In genomic region chr3:64129106-64129505, GRCh38 we compare ENCODE assay signal across 21 cellular contexts.
DNase-seq lines count a peak whose midpoint lies in the region; ATAC-seq, FAIRE-seq and TF ChIP-seq lines count a peak whose summit lies in the region.
"Had no signal": no experiment of that assay in that cellular context is flagged by ENCODE, and none has a peak within 500 bp of the region (broad histone marks: within the 10 kb centered on the region; RNA-seq: fewer than 3 reads in every experiment).

No MANE protein-coding gene starts in this region.

- H3K27me3 ChIP-seq in GM12878 (replicated peaks in 1 of 2; ENCODE audit: control insufficient read depth in 2 of 2, insufficient read depth in 2 of 2, low read length in 1 of 2): no peaks in the 10 kb centered on the region
- no peaks in the 10 kb centered on the region for H3K27me3 ChIP-seq in testis
- H3K27me3 ChIP-seq: BLaER1 had no signal

- no peak overlapping the region for H3K9ac ChIP-seq in GM12878 (ENCODE audit: control insufficient read depth, insufficient read depth, low read length)
- H3K9ac ChIP-seq: BLaER1 had no signal

- H3K27ac Mint-ChIP-seq in nephron: peak overlapping the region; percentile 11 to 55 (median 53)
- H3K27ac Mint-ChIP-seq: GM23338 had no signal

- H3K36me3 ChIP-seq in HEK293 (ENCODE audit: control insufficient read depth in 2 of 2, insufficient read depth in 1 of 2, low read length in 2 of 2) (no peaks in the 10 kb centered on the region), GM12878 (ENCODE audit: control insufficient read depth in 2 of 2, insufficient read depth in 2 of 2, low read length in 1 of 2) (no peaks in the 10 kb centered on the region), testis (ENCODE audit: low read depth, missing control alignments) (no peaks in the 10 kb centered on the region)
- H3K36me3 ChIP-seq: BLaER1 had no signal

- peak; percentile 27 for FAIRE-seq in GM12878 (lab: Jason Lieb, UNC)
- FAIRE-seq: GM12891, GM19239, H54, K562 had no signal

- H3K9me3 Mint-ChIP-seq in nephron: peaks cover 11% of the 10 kb centered on the region
- H3K9me3 Mint-ChIP-seq: GM23338 had no signal

- TF ChIP-seq CTCF in HEK293 (tag by site-specific recombination; IDR thresholded peaks at IDR 0.05): no peak
- TF ChIP-seq CTCF in GM12878 (IDR thresholded peaks at IDR 0.05 in 2 of 3, conservative IDR thresholded peaks at IDR 0.05 in 1 of 3; ENCODE audit: control insufficient read depth in 2 of 3, extremely low read depth in 1 of 3, insufficient read depth in 1 of 3, low read depth in 3 of 3, low read length in 3 of 3): no peak
- no peak for TF ChIP-seq CTCF in nephron (IDR thresholded peaks at IDR 0.05; ENCODE audit: unreplicated experiment in 3 of 3)
- TF ChIP-seq CTCF in foreskin fibroblast (IDR thresholded peaks at IDR 0.05; ENCODE audit: low read depth, low read length): no peak
- no peak for TF ChIP-seq CTCF in testis (IDR thresholded peaks at IDR 0.05)

- no peak for TF ChIP-seq EP300 in GM12878 (IDR thresholded peaks at IDR 0.05; ENCODE audit: borderline replicate concordance in 1 of 2, control insufficient read depth in 1 of 2, low read depth in 2 of 2, low read length in 2 of 2)

- in situ Hi-C loops in GM12878 (cut with MboI) (no loop called here), G401 (cut with HindIII; ENCODE audit: low sequenced_read_pairs) (no loop called here)

- H3K9me3 ChIP-seq in HEK293 (ENCODE audit: control insufficient read depth, insufficient read depth, low read depth, low read length): no peaks in the 10 kb centered on the region
- H3K9me3 ChIP-seq in GM12878 (replicated peaks; ENCODE audit: control insufficient read depth, insufficient read depth, low read length): no peaks in the 10 kb centered on the region
- H3K9me3 ChIP-seq in testis: no peaks in the 10 kb centered on the region

- no peak overlapping the region for H2AFZ ChIP-seq in GM12878 (ENCODE audit: control insufficient read depth, low read depth, low read length)
- H2AFZ ChIP-seq: GM23338 had no signal

- no peaks in the 10 kb centered on the region for H4K20me1 ChIP-seq in GM12878 (ENCODE audit: control insufficient read depth, insufficient read depth)
- H4K20me1 ChIP-seq: BLaER1 had no signal

- CTCF ChIA-PET in HEK293 (lab: Yijun Ruan, JAX): no interaction called here
- CTCF ChIA-PET in GM12878 (lab: Yijun Ruan, JAX): no interaction called here

- H3K4me3 ChIP-seq in HEK293 (ENCODE audit: low read depth, low read length) (no peak overlapping the region), GM12878 (no peak overlapping the region), foreskin fibroblast (ENCODE audit: low read depth in 1 of 2, low read length in 2 of 2) (no peak overlapping the region), testis (no peak overlapping the region)
- H3K4me3 ChIP-seq: BLaER1, GM23338, K562 had no signal

- no peak for ATAC-seq in GM12878
- ATAC-seq in GM19463 (IDR thresholded peaks at IDR 0.05; ENCODE audit: unreplicated experiment): no peak
- ATAC-seq: GM23338, K562 had no signal

- H3K4me1 Mint-ChIP-seq in nephron: peaks cover 50% of the 10 kb centered on the region
- H3K4me1 Mint-ChIP-seq: CD14-positive monocyte; CD4-positive, alpha-beta memory T cell had no signal

- RAD21 ChIA-PET in GM12878 (lab: Charles Lee; ENCODE audit: unreplicated experiment): no interaction called here

- SMC1A ChIA-PET in GM12878 (lab: Charles Lee; ENCODE audit: uncharacterized antibody, unreplicated experiment): interaction anchor here (1.1 to 1.6 kb wide), 5 partner anchors 10 to 95 kb away, joined by 3 to 5 read pairs (median 3); no protein-coding TSS in a partner anchor

- POLR2A ChIA-PET in HEK293 (lab: Yijun Ruan, JAX) (no interaction called here), GM12878 (lab: Charles Lee) (no interaction called here)

- H3K27ac ChIP-seq in HEK293 (ENCODE audit: extremely low read depth, low read depth, low read length): no peak overlapping the region
- H3K27ac ChIP-seq in GM12878 (ENCODE audit: control insufficient read depth, insufficient read depth): no peak overlapping the region
- no peak overlapping the region for H3K27ac ChIP-seq in testis
- H3K27ac ChIP-seq: BLaER1 had no signal

- peaks cover 48% of the 10 kb centered on the region for H3K36me3 Mint-ChIP-seq in nephron (ENCODE audit: low read depth)
- H3K36me3 Mint-ChIP-seq: CD14-positive monocyte; CD4-positive, alpha-beta memory T cell had no signal

- no peaks in the 10 kb centered on the region for H3K27me3 Mint-ChIP-seq in nephron (ENCODE audit: low read depth)

- no peak overlapping the region for H3K4me2 ChIP-seq in GM12878 (ENCODE audit: control insufficient read depth, insufficient read depth)
- H3K4me2 ChIP-seq: BLaER1, GM23338 had no signal

- H3K79me2 ChIP-seq in GM12878 (ENCODE audit: control insufficient read depth, insufficient read depth, low read length): no peaks in the 10 kb centered on the region

- peak; percentile 82 for DNase-seq in NCI-H82 (lab: John Stamatoyannopoulos, UW)
- no peak for DNase-seq in GM12878 (ENCODE audit: low read depth, low spot score)
- DNase-seq in G401 (ENCODE audit: low spot score): no peak
- no peak for DNase-seq in foreskin fibroblast
- no peak for DNase-seq in testis
- DNase-seq: 8988T; CD4-positive, alpha-beta memory T cell; DMS153; DMS79; HCEC 1CT; IMR-90 had no signal

- H3K4me1 ChIP-seq in HEK293 (ENCODE audit: control insufficient read depth, insufficient read depth, low read length) (peaks cover 4% of the 10 kb centered on the region), GM12878 (ENCODE audit: control insufficient read depth, insufficient read depth, low read length) (no peaks in the 10 kb centered on the region), testis (no peaks in the 10 kb centered on the region)
- H3K4me1 ChIP-seq: BLaER1 had no signal

- 13% methylated on average over 4 of the region's 4 CpGs for WGBS in GM12878 (ENCODE audit: insufficient coverage, insufficient replicate concordance, low lambda C conversion rate, missing lambda C conversion rate)
- WGBS in testis, 2 donors: 71 to 96% methylated on average over 4 of the region's 4 CpGs

- TF ChIP-seq POLR2A in GM12878 (IDR thresholded peaks at IDR 0.05; ENCODE audit: low read depth, low read length) (no peak), testis (IDR thresholded peaks at IDR 0.05) (no peak)

- H3K4me3 Mint-ChIP-seq in nephron: no peak overlapping the region
- H3K4me3 Mint-ChIP-seq: CD14-positive monocyte; CD4-positive, alpha-beta memory T cell; GM23338 had no signal

- no peak for TF ChIP-seq RAD21 in GM12878 (IDR thresholded peaks at IDR 0.05; ENCODE audit: insufficient read depth, low read depth, low read length)

- no TSS peak for BruUV-seq in GM12878 (replicated peaks; lab: Mats Ljungman, UMichigan)

- intact Hi-C loops in GM12878 (cut with micrococcal nuclease; ENCODE audit: unreplicated experiment): no loop called here
- intact Hi-C loops in testis (cut with DNase I; ENCODE audit: low total_unique reads): no loop called here

TF ChIP-seq in HEK293, 187 proteins besides CTCF, POLR2A, EP300 and RAD21 (continues in another document):
- TF ChIP-seq ZNF473 (tag by site-specific recombination; IDR thresholded peaks at IDR 0.05) (no peak), SALL2 (tag by site-specific recombination; IDR thresholded peaks at IDR 0.05; ENCODE audit: borderline replicate concordance) (no peak), SP7 (tag by site-specific recombination; IDR thresholded peaks at IDR 0.05) (no peak), MYNN (tag by site-specific recombination; IDR thresholded peaks at IDR 0.05; ENCODE audit: borderline replicate concordance) (no peak), ZNF658 (tag by site-specific recombination; IDR thresholded peaks at IDR 0.05) (no peak), GLIS2 (tag by site-specific recombination; IDR thresholded peaks at IDR 0.05) (no peak), ZNF610 (tag by site-specific recombination; IDR thresholded peaks at IDR 0.05; ENCODE audit: borderline replicate concordance) (no peak), ZNF416 (tag by site-specific recombination; IDR thresholded peaks at IDR 0.05) (no peak)
- TF ChIP-seq, protein P1, sequence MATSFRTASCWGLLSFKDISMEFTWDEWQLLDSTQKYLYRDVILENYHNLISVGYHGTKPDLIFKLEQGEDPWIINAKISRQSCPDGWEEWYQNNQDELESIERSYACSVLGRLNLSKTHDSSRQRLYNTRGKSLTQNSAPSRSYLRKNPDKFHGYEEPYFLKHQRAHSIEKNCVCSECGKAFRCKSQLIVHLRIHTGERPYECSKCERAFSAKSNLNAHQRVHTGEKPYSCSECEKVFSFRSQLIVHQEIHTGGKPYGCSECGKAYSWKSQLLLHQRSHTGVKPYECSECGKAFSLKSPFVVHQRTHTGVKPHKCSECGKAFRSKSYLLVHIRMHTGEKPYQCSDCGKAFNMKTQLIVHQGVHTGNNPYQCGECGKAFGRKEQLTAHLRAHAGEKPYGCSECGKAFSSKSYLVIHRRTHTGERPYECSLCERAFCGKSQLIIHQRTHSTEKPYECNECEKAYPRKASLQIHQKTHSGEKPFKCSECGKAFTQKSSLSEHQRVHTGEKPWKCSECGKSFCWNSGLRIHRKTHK (tag by site-specific recombination; IDR thresholded peaks at IDR 0.05): no peak

TF ChIP-seq in GM12878, 131 proteins besides CTCF, POLR2A, EP300 and RAD21:
- TF ChIP-seq HDGF (IDR thresholded peaks at IDR 0.05): no peak
- no peak for TF ChIP-seq SUZ12 (IDR thresholded peaks at IDR 0.05; ENCODE audit: unreplicated experiment)
- TF ChIP-seq SIN3A (IDR thresholded peaks at IDR 0.05; ENCODE audit: low read depth, low read length): no peak
- no peak for TF ChIP-seq MTA2 (IDR thresholded peaks at IDR 0.05; ENCODE audit: low read depth)
- TF ChIP-seq SMAD1 (IDR thresholded peaks at IDR 0.05; ENCODE audit: low read depth, partially characterized antibody): no peak
- no peak for TF ChIP-seq ZNF622 (IDR thresholded peaks at IDR 0.05)
- no peak for TF ChIP-seq HSF1 (IDR thresholded peaks at IDR 0.05; ENCODE audit: low read depth, low read length)
- no peak for TF ChIP-seq POU2F2 (IDR thresholded peaks at IDR 0.05; ENCODE audit: borderline replicate concordance, low read depth, low read length)
TF ChIP-seq in GM12878: peak in this region for 0.

Comparison
In these comparisons a context has a peak if more than half of its experiments do, and no peak if none do; other contexts are left out.
1. Of the 9 proteins assayed by ChIP-seq in both HEK293 and GM12878: peak only in HEK293: ATF2; only in GM12878: none; in both: none; in neither: 8.